ENCODE assay signal across 17 cellular contexts in genomic region chr6:84653027-84653551, GRCh38.
A peak's percentile ranks its signal among the peaks of the same experiment; 100 is the strongest.
DNase-seq lines count a peak whose midpoint lies in the region; TF ChIP-seq lines count a peak whose summit lies in the region.
"Had no signal": no experiment of that assay in that cellular context is flagged by ENCODE, and none has a peak within 500 bp of the region (broad histone marks: within the 10 kb centered on the region; RNA-seq: fewer than 3 reads in every experiment).

No MANE protein-coding gene starts in this region.

- no peak overlapping the region for H4K8ac ChIP-seq in mesenchymal stem cell (ENCODE audit: low read length)

- H2AK5ac ChIP-seq in mesenchymal stem cell (ENCODE audit: low read length, severe bottlenecking) = peak overlapping the region; percentile 95

- peak overlapping the region in 1 of 2 experiments; percentile 3; a peak in 1 of 4 replicates for H3K4me3 ChIP-seq in SK-N-SH (ENCODE audit: low read depth in 2 of 2, low read length in 1 of 2)
- no peak overlapping the region for H3K4me3 ChIP-seq in mesenchymal stem cell (ENCODE audit: insufficient read depth in 1 of 2, low read depth in 1 of 2, low read length in 2 of 2)
- no peak overlapping the region for H3K4me3 ChIP-seq in smooth muscle cell
- H3K4me3 ChIP-seq: A549, BLaER1, GM12878, PC-9 had no signal

- H3F3A ChIP-seq in SK-N-SH (replicated peaks; ENCODE audit: insufficient read depth) = peaks cover 19% of the 10 kb centered on the region
- H3F3A ChIP-seq in smooth muscle cell (ENCODE audit: low read depth) = no peaks in the 10 kb centered on the region

- peak overlapping the region; percentile 68 for H2BK5ac ChIP-seq in mesenchymal stem cell (ENCODE audit: low read depth, low read length, poor library complexity, severe bottlenecking)

- WGBS in SK-N-SH (ENCODE audit: low lambda C conversion rate) = 56% methylated on average over 3 of the region's 3 CpGs
- 55% methylated on average over 3 of the region's 3 CpGs for WGBS in mesenchymal stem cell
- WGBS in smooth muscle cell (ENCODE audit: low lambda C conversion rate) = 88% methylated on average over 3 of the region's 3 CpGs

- H3K14ac ChIP-seq in mesenchymal stem cell (ENCODE audit: low read length in 2 of 2) = no peak overlapping the region

- H3K79me1 ChIP-seq in mesenchymal stem cell (replicated peaks; ENCODE audit: low read length, poor library complexity, severe bottlenecking) = no peaks in the 10 kb centered on the region

- H3K36me3 ChIP-seq in SK-N-SH (replicated peaks in 1 of 2; ENCODE audit: control insufficient read depth in 1 of 2, insufficient read depth in 2 of 2, low read length in 1 of 2) (no peaks in the 10 kb centered on the region), mesenchymal stem cell (ENCODE audit: control insufficient read depth in 1 of 2, insufficient read depth in 2 of 2, low read depth in 1 of 2, low read length in 2 of 2) (no peaks in the 10 kb centered on the region), smooth muscle cell (ENCODE audit: low read depth) (no peaks in the 10 kb centered on the region)
- H3K36me3 ChIP-seq: BLaER1 had no signal

- H3K4me1 ChIP-seq in SK-N-SH (ENCODE audit: control insufficient read depth in 1 of 2, insufficient read depth in 2 of 2, low read depth in 1 of 2, low read length in 1 of 2) (peaks cover 0 to 17% of the 10 kb centered on the region in 2 experiments; a peak in 3 of 4 replicates), mesenchymal stem cell (ENCODE audit: control insufficient read depth, insufficient read depth, low read depth, low read length) (peaks cover 2% of the 10 kb centered on the region), smooth muscle cell (ENCODE audit: low read depth) (no peaks in the 10 kb centered on the region)
- H3K4me1 ChIP-seq: BLaER1 had no signal

- H3K79me2 ChIP-seq in SK-N-SH (ENCODE audit: insufficient read depth) (no peaks in the 10 kb centered on the region), smooth muscle cell (ENCODE audit: low read depth) (no peaks in the 10 kb centered on the region)

- no peak overlapping the region for H2BK12ac ChIP-seq in mesenchymal stem cell (ENCODE audit: low read length in 2 of 2)

- no peak overlapping the region for H2BK120ac ChIP-seq in mesenchymal stem cell (ENCODE audit: low read depth, low read length)

- H3K4me2 ChIP-seq in SK-N-SH = peak overlapping the region; percentile 51; the same call in 1 of the 2 replicates
- H3K4me2 ChIP-seq in mesenchymal stem cell (ENCODE audit: low read length, poor library complexity, severe bottlenecking) = no peak overlapping the region
- peak overlapping the region; percentile 66 for H3K4me2 ChIP-seq in smooth muscle cell
- H3K4me2 ChIP-seq: BLaER1 had no signal

- H2BK15ac ChIP-seq in mesenchymal stem cell (ENCODE audit: low read depth, poor library complexity, severe bottlenecking) = no peak overlapping the region

- TF ChIP-seq RAD21 in SK-N-SH (IDR thresholded peaks at IDR 0.05; ENCODE audit: low read length) = no peak

- no peaks in the 10 kb centered on the region for H3K9me2 ChIP-seq in SK-N-SH

- H3K4ac ChIP-seq in mesenchymal stem cell (ENCODE audit: low read depth in 1 of 2, low read length in 2 of 2) = no peak overlapping the region

- H4K91ac ChIP-seq in mesenchymal stem cell (ENCODE audit: low read length) = no peak overlapping the region

- no peak overlapping the region for H3K18ac ChIP-seq in mesenchymal stem cell (ENCODE audit: low read depth in 1 of 2, low read length in 2 of 2)

- TF ChIP-seq EP300 in SK-N-SH (IDR thresholded peaks at IDR 0.05; ENCODE audit: borderline replicate concordance in 1 of 2, low read depth in 1 of 2, low read length in 1 of 2) = no peak

- TF ChIP-seq CTCF in SK-N-SH (IDR thresholded peaks at IDR 0.05) (no peak), smooth muscle cell (IDR thresholded peaks at IDR 0.05; ENCODE audit: borderline replicate concordance, insufficient read depth, poor library complexity, severe bottlenecking) (no peak)

- H2AFZ ChIP-seq in SK-N-SH (ENCODE audit: low read depth) = no peak overlapping the region; the same call in 1 of the 2 replicates
- no peak overlapping the region for H2AFZ ChIP-seq in mesenchymal stem cell (ENCODE audit: low read depth, low read length)
- H2AFZ ChIP-seq in smooth muscle cell (ENCODE audit: low read depth) = no peak overlapping the region
- H2AFZ ChIP-seq: PC-9 had no signal

- CTCF ChIA-PET in SK-N-SH (lab: Yijun Ruan, JAX) = no interaction called here

- POLR2A ChIA-PET in SK-N-SH (lab: Yijun Ruan, JAX) = no interaction called here

- H3K27me3 ChIP-seq in SK-N-SH (ENCODE audit: insufficient read depth) (no peaks in the 10 kb centered on the region), mesenchymal stem cell (ENCODE audit: control insufficient read depth in 1 of 2, insufficient read depth in 1 of 2, low read length in 2 of 2) (no peaks in the 10 kb centered on the region), smooth muscle cell (ENCODE audit: low read depth) (no peaks in the 10 kb centered on the region)
- H3K27me3 ChIP-seq: BLaER1 had no signal

- H4K20me1 ChIP-seq in SK-N-SH (ENCODE audit: insufficient read depth) (no peaks in the 10 kb centered on the region), smooth muscle cell (ENCODE audit: low read depth) (no peaks in the 10 kb centered on the region)
- H4K20me1 ChIP-seq: BLaER1 had no signal

- no peaks in the 10 kb centered on the region for H3K9me3 ChIP-seq in SK-N-SH
- H3K9me3 ChIP-seq in mesenchymal stem cell (ENCODE audit: control insufficient read depth, low read length) = no peaks in the 10 kb centered on the region
- no peaks in the 10 kb centered on the region for H3K9me3 ChIP-seq in smooth muscle cell (replicated peaks; ENCODE audit: low read depth)
- H3K9me3 ChIP-seq: A549, BLaER1 had no signal

- H3K23ac ChIP-seq in mesenchymal stem cell (ENCODE audit: low read length in 2 of 2) = no peak overlapping the region

- H3K27ac ChIP-seq in SK-N-SH (ENCODE audit: low read depth in 2 of 2, low read length in 1 of 2) (peak overlapping the region; percentile 73 to 74; a peak in 3 of 4 replicates), mesenchymal stem cell (ENCODE audit: low read length, poor library complexity, severe bottlenecking) (peak overlapping the region; percentile 94), smooth muscle cell (ENCODE audit: low read depth) (peak overlapping the region; percentile 17)
- H3K27ac ChIP-seq: BLaER1, PC-9, RWPE1 had no signal

- peak overlapping the region; percentile 39; the same call in 1 of the 2 replicates for H3K9ac ChIP-seq in SK-N-SH
- no peak overlapping the region for H3K9ac ChIP-seq in mesenchymal stem cell (ENCODE audit: low read length)
- no peak overlapping the region for H3K9ac ChIP-seq in smooth muscle cell (ENCODE audit: low read depth)
- H3K9ac ChIP-seq: BLaER1 had no signal

- DNase-seq in HCEC 1CT (peak; percentile 13), SK-N-SH (no peak), mesenchymal stem cell (no peak), smooth muscle cell (lab: John Stamatoyannopoulos, UW; ENCODE audit: unreplicated experiment) (no peak), HK-2 (ENCODE audit: unreplicated experiment) (no peak), hypothalamus (lab: John Stamatoyannopoulos, UW) (no peak)
- DNase-seq in stimulated activated CD4-positive, alpha-beta T cell treated with anti-CD3 and anti-CD28 coated beads, Interleukin-15, amount 100 ng/mL, for 24 hours = no peak
- DNase-seq: CD4-positive, alpha-beta memory T cell; DMS153; NCI-H1417 treated with DMSO at 0.1 percent for 48 hours; NCI-H187 treated with DMSO at 0.1 percent for 48 hours; NCI-H524 had no signal

TF ChIP-seq in SK-N-SH, 30 proteins besides CTCF, POLR2A, EP300 and RAD21:
- TF ChIP-seq SMC3 (IDR thresholded peaks at IDR 0.05; ENCODE audit: low read depth, low read length) = no peak
- no peak for TF ChIP-seq ELF1 (IDR thresholded peaks at IDR 0.05)
- TF ChIP-seq REST (IDR thresholded peaks at IDR 0.05; ENCODE audit: low read depth, low read length) = no peak
- no peak for TF ChIP-seq MEF2A (IDR thresholded peaks at IDR 0.05; ENCODE audit: borderline replicate concordance, low read depth)
- TF ChIP-seq FOXM1 (IDR thresholded peaks at IDR 0.05; ENCODE audit: low read depth) = 0 out of 2 replicates have a peak, but pooled peaks have one; percentile 26
- TF ChIP-seq TCF12 (IDR thresholded peaks at IDR 0.05) = peak; percentile 67

Comparison
In these comparisons a context has a peak if more than half of its experiments do, and no peak if none do; other contexts are left out.
1. H3K27ac ChIP-seq: peak in every context shown above with its lines; median percentile 94 in mesenchymal stem cell; 74 in SK-N-SH; 17 in smooth muscle cell.